Comparison of ENCODE assay signal across 7 cellular contexts in the genomic region with DNA sequence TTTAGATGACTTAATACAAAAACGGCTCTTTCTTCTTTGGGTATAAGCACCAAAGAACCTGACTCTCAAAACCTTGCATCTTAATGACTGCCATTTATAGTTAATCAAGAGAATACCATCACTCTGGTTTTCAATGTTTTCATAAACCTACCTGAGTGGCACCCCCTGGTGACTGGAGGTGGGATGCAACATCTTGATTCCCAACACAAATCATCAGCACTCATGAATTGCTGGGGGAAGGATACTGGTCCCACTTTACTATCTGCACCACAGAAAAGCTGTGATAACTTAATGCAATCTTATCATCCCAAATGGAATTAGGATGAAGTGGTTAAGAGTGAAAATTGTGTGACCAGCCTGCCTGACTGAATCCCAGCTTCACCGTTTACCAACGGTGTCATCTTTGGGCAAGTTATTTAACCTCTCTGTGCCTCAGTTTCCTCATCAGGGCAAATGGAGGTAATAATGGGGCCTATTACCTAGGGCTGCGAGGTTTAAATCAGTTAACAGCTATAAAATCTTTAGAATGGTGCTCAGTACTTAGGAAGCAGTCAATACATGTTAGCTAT.
DNase-seq lines count a peak whose midpoint lies in the region; ATAC-seq and TF ChIP-seq lines count a peak whose summit lies in the region.

No MANE protein-coding gene starts in this region.

- H3K9me3 Mint-ChIP-seq in IgD-negative memory B cell (peaks cover 0 to 1% (median 0%) of the 10 kb centered on the region in 3 donors), type B pancreatic cell (peaks cover 4% of the 10 kb centered on the region)
- peaks cover 5% of the 10 kb centered on the region for H3K9me3 Mint-ChIP-seq in activated naive CD4-positive, alpha-beta T cell treated with anti-CD3 and anti-CD28 coated beads, Interleukin-2, amount 10 ng/mL, durations not matched to agents 7 days and 5 days

- CTCF ChIA-PET in activated naive CD4-positive, alpha-beta T cell treated with anti-CD3 and anti-CD28 coated beads, Interleukin-2, amount 10 ng/mL, durations not matched to agents 7 days and 5 days (lab: Charles Lee), result interaction anchor here (0.7 to 2.0 kb wide), 17 partner anchors 8 to 521 kb away, joined by 3 to 9 read pairs (median 4); no protein-coding TSS in a partner anchor

- peaks cover 21% of the 10 kb centered on the region for H3K36me3 Mint-ChIP-seq in IgD-negative memory B cell
- H3K36me3 Mint-ChIP-seq in activated naive CD4-positive, alpha-beta T cell treated with anti-CD3 and anti-CD28 coated beads, Interleukin-2, amount 10 ng/mL, durations not matched to agents 7 days and 5 days, result peaks cover 45% of the 10 kb centered on the region
- H3K36me3 Mint-ChIP-seq in type B pancreatic cell, result peaks cover 10% of the 10 kb centered on the region

- no peak overlapping the region for H3K4me3 Mint-ChIP-seq in IgD-negative memory B cell
- H3K4me3 Mint-ChIP-seq in activated naive CD4-positive, alpha-beta T cell treated with anti-CD3 and anti-CD28 coated beads, Interleukin-2, amount 10 ng/mL, durations not matched to agents 7 days and 5 days, result no peak overlapping the region
- H3K4me3 Mint-ChIP-seq in type B pancreatic cell, result no peak overlapping the region

- H3K4me1 Mint-ChIP-seq in IgD-negative memory B cell (peaks cover 41 to 46% (median 44%) of the 10 kb centered on the region in 3 donors), type B pancreatic cell (ENCODE audit: unreplicated experiment) (peaks cover 37% of the 10 kb centered on the region)
- peaks cover 57% of the 10 kb centered on the region for H3K4me1 Mint-ChIP-seq in activated naive CD4-positive, alpha-beta T cell treated with anti-CD3 and anti-CD28 coated beads, Interleukin-2, amount 10 ng/mL, durations not matched to agents 7 days and 5 days

- peak; percentile 64 for TF ChIP-seq CTCF in type B pancreatic cell (conservative IDR thresholded peaks at IDR 0.05)

- peak overlapping the region; percentile 39 for H3K27ac ChIP-seq in layer of hippocampus (ENCODE audit: low read depth, low read length)

- H3K27me3 Mint-ChIP-seq in IgD-negative memory B cell (no peaks in the 10 kb centered on the region), type B pancreatic cell (no peaks in the 10 kb centered on the region)
- H3K27me3 Mint-ChIP-seq in activated naive CD4-positive, alpha-beta T cell treated with anti-CD3 and anti-CD28 coated beads, Interleukin-2, amount 10 ng/mL, durations not matched to agents 7 days and 5 days, result no peaks in the 10 kb centered on the region

- DNase-seq in activated naive CD4-positive, alpha-beta T cell treated with anti-CD3 and anti-CD28 coated beads, Interleukin-2, amount 10 ng/mL, durations not matched to agents 7 days and 5 days, result peak; percentile 48
- DNase-seq in type B pancreatic cell (ENCODE audit: extremely low spot score, unreplicated experiment) (no peak), NCI-H187 (lab: John Stamatoyannopoulos, UW) (no peak)

- no peaks in the 10 kb centered on the region for H3K27me3 ChIP-seq in layer of hippocampus (ENCODE audit: control insufficient read depth, insufficient read depth, low read length)

- ATAC-seq in GM18519 (IDR thresholded peaks at IDR 0.05; ENCODE audit: low FRiP score, unreplicated experiment) (peak; percentile 22), HG02973 (IDR thresholded peaks at IDR 0.05; ENCODE audit: unreplicated experiment) (no peak)

- H3K27ac Mint-ChIP-seq in IgD-negative memory B cell, result peak overlapping the region; percentile 4 to 95 (median 95)
- H3K27ac Mint-ChIP-seq in activated naive CD4-positive, alpha-beta T cell treated with anti-CD3 and anti-CD28 coated beads, Interleukin-2, amount 10 ng/mL, durations not matched to agents 7 days and 5 days, result peak overlapping the region; percentile 97
- H3K27ac Mint-ChIP-seq in type B pancreatic cell, result no peak overlapping the region
